ENCODE assay signal across 30 cellular contexts in genomic region chr18:38312532-38312931, GRCh38.
DNase-seq lines count a peak whose midpoint lies in the region; ATAC-seq and TF ChIP-seq lines count a peak whose summit lies in the region.
"Had no signal": no experiment of that assay in that cellular context is flagged by ENCODE, and none has a peak within 500 bp of the region (broad histone marks: within the 10 kb centered on the region; RNA-seq: fewer than 3 reads in every experiment).

No MANE protein-coding gene starts in this region.

- H2AFZ ChIP-seq in SK-N-SH (ENCODE audit: low read depth): no peak overlapping the region

- POLR2A ChIA-PET in SK-N-SH (lab: Yijun Ruan, JAX): no interaction called here

- WGBS in SK-N-SH (ENCODE audit: low lambda C conversion rate): 2% methylated on average over 3 of the region's 3 CpGs

- CTCF ChIA-PET in SK-N-SH (lab: Yijun Ruan, JAX): no interaction called here

- H3K27ac ChIP-seq in SK-N-SH (ENCODE audit: low read depth in 2 of 2, low read length in 1 of 2): no peak overlapping the region
- H3K27ac ChIP-seq: 22Rv1; A549; BLaER1; BLaER1 treated with 17β-estradiol and CSF1 and Interleukin-3, amounts not matched to agents 10 nM and 100 nM; C4-2B had no signal

- H3K9ac ChIP-seq in SK-N-SH: no peak overlapping the region
- H3K9ac ChIP-seq: BLaER1; BLaER1 treated with 17β-estradiol and CSF1 and Interleukin-3, amounts not matched to agents 10 nM and 100 nM had no signal

- peak in 1 of 2 experiments; percentile 57; a peak in 2 of 4 replicates for TF ChIP-seq EP300 in SK-N-SH (IDR thresholded peaks at IDR 0.05; ENCODE audit: borderline replicate concordance in 1 of 2, low read depth in 1 of 2, low read length in 1 of 2)

- H3K9me3 ChIP-seq in SK-N-SH: peaks cover 9% of the 10 kb centered on the region; the same call in 1 of the 2 replicates
- H3K9me3 ChIP-seq: A549, BE2C, BLaER1, Caco-2 had no signal

- peaks cover 0 to 10% of the 10 kb centered on the region in 2 experiments; a peak in 2 of 4 replicates for H3K4me1 ChIP-seq in SK-N-SH (ENCODE audit: control insufficient read depth in 1 of 2, insufficient read depth in 2 of 2, low read depth in 1 of 2, low read length in 1 of 2)
- H3K4me1 ChIP-seq: A549; BE2C; BLaER1; BLaER1 treated with 17β-estradiol and CSF1 and Interleukin-3, amounts not matched to agents 10 nM and 100 nM; Caco-2 had no signal

- no peaks in the 10 kb centered on the region for H3K27me3 ChIP-seq in SK-N-SH (ENCODE audit: insufficient read depth)
- H3K27me3 ChIP-seq: BE2C; BLaER1; BLaER1 treated with 17β-estradiol and CSF1 and Interleukin-3, amounts not matched to agents 10 nM and 100 nM had no signal

- H3K4me2 ChIP-seq in SK-N-SH: no peak overlapping the region
- H3K4me2 ChIP-seq: A549; BLaER1; BLaER1 treated with 17β-estradiol and CSF1 and Interleukin-3, amounts not matched to agents 10 nM and 100 nM had no signal

- no peaks in the 10 kb centered on the region for H3F3A ChIP-seq in SK-N-SH (replicated peaks; ENCODE audit: insufficient read depth)

- TF ChIP-seq RAD21 in SK-N-SH (IDR thresholded peaks at IDR 0.05; ENCODE audit: low read length): no peak

- no peaks in the 10 kb centered on the region for H3K9me2 ChIP-seq in SK-N-SH

- TF ChIP-seq CTCF in SK-N-SH (IDR thresholded peaks at IDR 0.05): no peak

- DNase-seq in SK-N-DZ (ENCODE audit: low spot score) (peak; percentile 9), SK-N-SH (peak; percentile 48), DMS79 (lab: John Stamatoyannopoulos, UW) (no peak)
- DNase-seq: 8988T; ACHN; AML-193; BE2C; C1 segment of cervical spinal cord; Caco-2; Calu3; CD4-positive, alpha-beta memory T cell; CD4-positive, alpha-beta T cell; CD4-positive, CD25-positive, alpha-beta regulatory T cell; CD8-positive, alpha-beta memory T cell; CD8-positive, alpha-beta T cell; COR-L47; DMS 273 treated with DMSO at 0.1 percent for 48 hours; DMS153; DMS53; DMS79 treated with DMSO at 0.1 percent for 48 hours; DND-41; EL had no signal

- no peaks in the 10 kb centered on the region for H3K36me3 ChIP-seq in SK-N-SH (replicated peaks in 1 of 2; ENCODE audit: control insufficient read depth in 1 of 2, insufficient read depth in 2 of 2, low read length in 1 of 2)
- H3K36me3 ChIP-seq: BE2C; BLaER1; BLaER1 treated with 17β-estradiol and CSF1 and Interleukin-3, amounts not matched to agents 10 nM and 100 nM had no signal

- no peaks in the 10 kb centered on the region for H3K79me2 ChIP-seq in SK-N-SH (ENCODE audit: insufficient read depth)

- ATAC-seq in SK-N-SH treated with all-trans-retinoic acid at 6 μM for 48 hours (no peak), HG02678 (IDR thresholded peaks at IDR 0.05; ENCODE audit: unreplicated experiment) (no peak), HG03097 (IDR thresholded peaks at IDR 0.05; ENCODE audit: low FRiP score, unreplicated experiment) (no peak)
- ATAC-seq: A549; CD8-positive, alpha-beta T cell had no signal

- H4K20me1 ChIP-seq in SK-N-SH (ENCODE audit: insufficient read depth): no peaks in the 10 kb centered on the region
- H4K20me1 ChIP-seq: BLaER1; BLaER1 treated with 17β-estradiol and CSF1 and Interleukin-3, amounts not matched to agents 10 nM and 100 nM had no signal

- no peak overlapping the region for H3K4me3 ChIP-seq in SK-N-SH (ENCODE audit: low read depth in 2 of 2, low read length in 1 of 2)
- H3K4me3 ChIP-seq: A549; BLaER1; BLaER1 treated with 17β-estradiol and CSF1 and Interleukin-3, amounts not matched to agents 10 nM and 100 nM had no signal

TF ChIP-seq in SK-N-SH, 30 proteins besides CTCF, POLR2A, EP300 and RAD21:
- TF ChIP-seq RCOR1 (IDR thresholded peaks at IDR 0.05; ENCODE audit: low read length) (peak; percentile 99), MAX (IDR thresholded peaks at IDR 0.05; ENCODE audit: low read depth) (no peak), GATA2 (CRISPR knock-in tag; IDR thresholded peaks at IDR 0.05) (peak; percentile 37; the same call in 1 of the 2 replicates), RXRA (IDR thresholded peaks at IDR 0.05; ENCODE audit: borderline replicate concordance, low read depth) (no peak), FOXJ3 (CRISPR knock-in tag; IDR thresholded peaks at IDR 0.05) (no peak), TCF12 (IDR thresholded peaks at IDR 0.05) (peak; percentile 35; the same call in 1 of the 2 replicates), TEAD4 (IDR thresholded peaks at IDR 0.05; ENCODE audit: borderline replicate concordance, insufficient read depth) (no peak), PBX3 (IDR thresholded peaks at IDR 0.05) (no peak), CHD2 (IDR thresholded peaks at IDR 0.05; ENCODE audit: low read length, partially characterized antibody) (peak; percentile 40)

TF ChIP-seq in SK-N-SH treated with all-trans-retinoic acid at 6 μM for 48 hours, 23 proteins besides CTCF, POLR2A, EP300 and RAD21:
- TF ChIP-seq ZNF70 (CRISPR knock-in tag; IDR thresholded peaks at IDR 0.05): no peak
- TF ChIP-seq CSDC2 (CRISPR knock-in tag; IDR thresholded peaks at IDR 0.05): no peak
- TF ChIP-seq OSR1 (CRISPR knock-in tag; IDR thresholded peaks at IDR 0.05): no peak
- no peak for TF ChIP-seq ZFP3 (CRISPR knock-in tag; IDR thresholded peaks at IDR 0.05)
- no peak for TF ChIP-seq ESRRG (CRISPR knock-in tag; IDR thresholded peaks at IDR 0.05)
- no peak for TF ChIP-seq SNAI2 (CRISPR knock-in tag; IDR thresholded peaks at IDR 0.05)
- TF ChIP-seq TCF4 (CRISPR knock-in tag; IDR thresholded peaks at IDR 0.05; ENCODE audit: borderline replicate concordance): peak; percentile 49; the same call in 1 of the 2 replicates
- TF ChIP-seq, protein P1, sequence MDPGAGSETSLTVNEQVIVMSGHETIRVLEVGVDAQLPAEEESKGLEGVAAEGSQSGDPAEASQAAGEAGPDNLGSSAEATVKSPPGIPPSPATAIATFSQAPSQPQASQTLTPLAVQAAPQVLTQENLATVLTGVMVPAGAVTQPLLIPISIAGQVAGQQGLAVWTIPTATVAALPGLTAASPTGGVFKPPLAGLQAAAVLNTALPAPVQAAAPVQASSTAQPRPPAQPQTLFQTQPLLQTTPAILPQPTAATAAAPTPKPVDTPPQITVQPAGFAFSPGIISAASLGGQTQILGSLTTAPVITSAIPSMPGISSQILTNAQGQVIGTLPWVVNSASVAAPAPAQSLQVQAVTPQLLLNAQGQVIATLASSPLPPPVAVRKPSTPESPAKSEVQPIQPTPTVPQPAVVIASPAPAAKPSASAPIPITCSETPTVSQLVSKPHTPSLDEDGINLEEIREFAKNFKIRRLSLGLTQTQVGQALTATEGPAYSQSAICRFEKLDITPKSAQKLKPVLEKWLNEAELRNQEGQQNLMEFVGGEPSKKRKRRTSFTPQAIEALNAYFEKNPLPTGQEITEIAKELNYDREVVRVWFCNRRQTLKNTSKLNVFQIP (CRISPR knock-in tag; IDR thresholded peaks at IDR 0.05; ENCODE audit: borderline replicate concordance, low read depth): no peak
- TF ChIP-seq, protein P2, sequence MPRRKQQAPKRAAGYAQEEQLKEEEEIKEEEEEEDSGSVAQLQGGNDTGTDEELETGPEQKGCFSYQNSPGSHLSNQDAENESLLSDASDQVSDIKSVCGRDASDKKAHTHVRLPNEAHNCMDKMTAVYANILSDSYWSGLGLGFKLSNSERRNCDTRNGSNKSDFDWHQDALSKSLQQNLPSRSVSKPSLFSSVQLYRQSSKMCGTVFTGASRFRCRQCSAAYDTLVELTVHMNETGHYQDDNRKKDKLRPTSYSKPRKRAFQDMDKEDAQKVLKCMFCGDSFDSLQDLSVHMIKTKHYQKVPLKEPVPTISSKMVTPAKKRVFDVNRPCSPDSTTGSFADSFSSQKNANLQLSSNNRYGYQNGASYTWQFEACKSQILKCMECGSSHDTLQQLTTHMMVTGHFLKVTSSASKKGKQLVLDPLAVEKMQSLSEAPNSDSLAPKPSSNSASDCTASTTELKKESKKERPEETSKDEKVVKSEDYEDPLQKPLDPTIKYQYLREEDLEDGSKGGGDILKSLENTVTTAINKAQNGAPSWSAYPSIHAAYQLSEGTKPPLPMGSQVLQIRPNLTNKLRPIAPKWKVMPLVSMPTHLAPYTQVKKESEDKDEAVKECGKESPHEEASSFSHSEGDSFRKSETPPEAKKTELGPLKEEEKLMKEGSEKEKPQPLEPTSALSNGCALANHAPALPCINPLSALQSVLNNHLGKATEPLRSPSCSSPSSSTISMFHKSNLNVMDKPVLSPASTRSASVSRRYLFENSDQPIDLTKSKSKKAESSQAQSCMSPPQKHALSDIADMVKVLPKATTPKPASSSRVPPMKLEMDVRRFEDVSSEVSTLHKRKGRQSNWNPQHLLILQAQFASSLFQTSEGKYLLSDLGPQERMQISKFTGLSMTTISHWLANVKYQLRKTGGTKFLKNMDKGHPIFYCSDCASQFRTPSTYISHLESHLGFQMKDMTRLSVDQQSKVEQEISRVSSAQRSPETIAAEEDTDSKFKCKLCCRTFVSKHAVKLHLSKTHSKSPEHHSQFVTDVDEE (CRISPR knock-in tag; IDR thresholded peaks at IDR 0.05): peak; percentile 60; the same call in 1 of the 2 replicates
- no peak for TF ChIP-seq ZC3H10 (CRISPR knock-in tag; IDR thresholded peaks at IDR 0.05)
